9 cellular contexts compared by ENCODE assay signal in the genomic region with DNA sequence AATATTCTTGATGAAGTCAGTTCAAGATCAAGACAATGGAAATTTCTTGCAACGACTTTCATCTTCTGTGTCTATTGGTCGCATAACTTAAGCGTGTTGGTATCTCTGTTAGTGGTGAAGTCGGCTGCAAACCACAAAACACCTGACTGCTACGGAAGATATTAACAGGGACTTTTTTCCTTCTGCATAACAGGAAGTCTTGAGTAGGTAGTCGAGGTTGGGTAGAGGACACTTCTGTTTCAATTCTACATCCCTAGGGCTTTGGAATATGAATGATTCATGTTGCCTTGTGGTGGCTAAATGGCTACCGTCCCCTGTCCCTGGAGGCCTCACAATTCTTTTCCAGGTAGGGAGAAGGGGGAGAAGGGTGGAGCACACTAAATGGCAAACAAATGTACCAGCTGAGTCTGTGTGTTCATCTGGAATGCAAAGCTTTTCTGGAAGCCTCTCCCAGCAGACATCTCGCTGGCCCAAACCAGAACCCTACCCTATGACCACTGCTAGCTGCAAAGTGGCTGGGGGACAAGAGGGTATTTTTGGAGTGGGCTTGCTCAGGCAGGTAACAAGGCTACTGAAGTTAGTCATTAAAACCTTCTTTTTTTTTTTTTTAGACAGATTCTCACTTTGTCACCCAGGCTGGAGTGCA. TPM values are rescaled to one million over a fixed set of nuclear protein-coding genes. Genes with fewer than 3 reads are reported as not detected.
A peak's percentile ranks its signal among the peaks of the same experiment; 100 is the strongest.
DNase-seq lines count a peak whose midpoint lies in the region; ATAC-seq and TF ChIP-seq lines count a peak whose summit lies in the region.
"Had no signal": no experiment of that assay in that cellular context is flagged by ENCODE, and none has a peak within 500 bp of the region (broad histone marks: within the 10 kb centered on the region; RNA-seq: fewer than 3 reads in every experiment).

No MANE protein-coding gene starts in this region.

- TF ChIP-seq CTCF in ovary (IDR thresholded peaks at IDR 0.05) = no peak

- H3K79me1 ChIP-seq in neuronal stem cell (ENCODE audit: low read depth, low read length) = no peaks in the 10 kb centered on the region

- peak; percentile 33 for DNase-seq in activated CD4-positive, alpha-beta T cell treated with anti-CD3 and anti-CD28 coated beads for 1 hour
- DNase-seq in stimulated activated CD4-positive, alpha-beta T cell treated with anti-CD3 and anti-CD28 coated beads, Interleukin-12 subunit alpha, Interleukin-12 subunit beta, amount 100 ng/mL, for 48 hours (ENCODE audit: low read depth in 2 of 3, low spot score in 1 of 3) = peak in 2 of 3 donors; percentile 32 to 38
- DNase-seq in NCI-H524 (lab: John Stamatoyannopoulos, UW) (no peak), GM23248 (no peak), ovary (no peak), neuronal stem cell (ENCODE audit: low spot score) (no peak)

- H2AK5ac ChIP-seq in neuronal stem cell (ENCODE audit: low read depth, low read length) = no peak overlapping the region

- no peaks in the 10 kb centered on the region for H3F3A ChIP-seq in GM23248 (ENCODE audit: insufficient read depth)

- no peaks in the 10 kb centered on the region for H3K9me2 ChIP-seq in GM23248 (ENCODE audit: insufficient read depth)

- H2AFZ ChIP-seq in GM23248 = no peak overlapping the region
- no peak overlapping the region for H2AFZ ChIP-seq in neuronal stem cell (ENCODE audit: low read length)

- no peaks in the 10 kb centered on the region for H4K20me1 ChIP-seq in GM23248 (ENCODE audit: insufficient read depth)

- no peak overlapping the region for H4K91ac ChIP-seq in neuronal stem cell (ENCODE audit: low read depth, low read length, poor library complexity)

- H2BK120ac ChIP-seq in neuronal stem cell (ENCODE audit: low read depth, low read length) = no peak overlapping the region

- H2BK12ac ChIP-seq in neuronal stem cell (ENCODE audit: low read length) = no peak overlapping the region

- H3K14ac ChIP-seq in neuronal stem cell (ENCODE audit: low read length) = no peak overlapping the region

- no peaks in the 10 kb centered on the region for H3K9me3 ChIP-seq in GM23248 (ENCODE audit: low read depth)
- H3K9me3 ChIP-seq in ovary = no peaks in the 10 kb centered on the region
- no peaks in the 10 kb centered on the region for H3K9me3 ChIP-seq in neuronal stem cell (replicated peaks in 1 of 2; ENCODE audit: control insufficient read depth in 2 of 2, insufficient read depth in 1 of 2, low read depth in 1 of 2, low read length in 2 of 2)

- TF ChIP-seq EP300 in ovary (IDR thresholded peaks at IDR 0.05) = no peak

- WGBS in GM23248 (ENCODE audit: low coverage in 1 of 2, low lambda C conversion rate in 2 of 2, missing lambda C conversion rate in 2 of 2), 2 experiments = 43 to 47% methylated on average over 8 of the region's 8 CpGs
- WGBS in ovary, 3 donors = 68 to 86% (median 84%) methylated on average over 8 of the region's 8 CpGs
- WGBS in neuronal stem cell (ENCODE audit: extremely low coverage in 2 of 2, insufficient read length in 2 of 2, insufficient replicate concordance in 1 of 2), 2 donors = no CpG with 5 or more reads among the region's 8 CpGs

- H3K4me1 ChIP-seq in GM23248 (ENCODE audit: insufficient read depth) (no peaks in the 10 kb centered on the region), ovary (ENCODE audit: insufficient read depth) (no peaks in the 10 kb centered on the region), neuronal stem cell (ENCODE audit: control insufficient read depth in 2 of 2, insufficient read depth in 1 of 2, low read depth in 1 of 2, low read length in 2 of 2) (no peaks in the 10 kb centered on the region)

- no peak for TF ChIP-seq POLR2A in ovary (IDR thresholded peaks at IDR 0.05)

- no peak overlapping the region for H3K27ac ChIP-seq in GM23248
- no peak overlapping the region for H3K27ac ChIP-seq in ovary
- no peak overlapping the region for H3K27ac ChIP-seq in neuronal stem cell (replicated peaks; ENCODE audit: low read length)

- H3K79me2 ChIP-seq in GM23248 (ENCODE audit: insufficient read depth) = no peaks in the 10 kb centered on the region

- H4K8ac ChIP-seq in neuronal stem cell (ENCODE audit: low read depth, low read length) = no peak overlapping the region

- H3K4me3 ChIP-seq in GM23248 = no peak overlapping the region
- no peak overlapping the region for H3K4me3 ChIP-seq in ovary
- H3K4me3 ChIP-seq in neuronal stem cell (ENCODE audit: low read length in 2 of 2) = no peak overlapping the region
- H3K4me3 ChIP-seq: lung had no signal

- peak; percentile 85 for ATAC-seq in GM18867 (IDR thresholded peaks at IDR 0.05; ENCODE audit: unreplicated experiment)
- ATAC-seq in HG02885 (IDR thresholded peaks at IDR 0.05; ENCODE audit: poor library complexity, unreplicated experiment) = peak; percentile 88

- no peak overlapping the region for H3K18ac ChIP-seq in neuronal stem cell (ENCODE audit: low read length)

- H3K27me3 ChIP-seq in GM23248 (replicated peaks; ENCODE audit: insufficient read depth) (peaks cover 8% of the 10 kb centered on the region; the same call in 1 of the 2 replicates), ovary (no peaks in the 10 kb centered on the region), neuronal stem cell (ENCODE audit: control insufficient read depth in 3 of 3, insufficient read depth in 3 of 3, low read depth in 1 of 3, low read length in 3 of 3) (peaks cover 0 to 2% (median 0%) of the 10 kb centered on the region in 3 experiments)

- no peak overlapping the region for H3K23ac ChIP-seq in neuronal stem cell (ENCODE audit: low read depth, low read length, poor library complexity)

- no peak overlapping the region for H3K4ac ChIP-seq in neuronal stem cell (ENCODE audit: low read length)

- in situ Hi-C loops in GM23248 (cut with MboI) = no loop called here

- no peak overlapping the region for H2BK15ac ChIP-seq in neuronal stem cell (ENCODE audit: low read length)

- H3K9ac ChIP-seq in GM23248 (no peak overlapping the region), neuronal stem cell (ENCODE audit: low read depth, low read length, poor library complexity) (no peak overlapping the region)

- H3K4me2 ChIP-seq in GM23248 (ENCODE audit: unreplicated experiment) (no peak overlapping the region), neuronal stem cell (ENCODE audit: insufficient read depth, low read length, poor library complexity, severe bottlenecking) (no peak overlapping the region)

- H2BK5ac ChIP-seq in neuronal stem cell (ENCODE audit: low read length) = no peak overlapping the region

- intact Hi-C loops in ovary (cut with DNase I) = no loop called here

- H3K36me3 ChIP-seq in GM23248 (ENCODE audit: low read depth) (no peaks in the 10 kb centered on the region), ovary (no peaks in the 10 kb centered on the region), neuronal stem cell (replicated peaks in 1 of 2; ENCODE audit: control insufficient read depth in 2 of 2, insufficient read depth in 2 of 2, low read length in 2 of 2) (no peaks in the 10 kb centered on the region)

RNA-seq across cellular contexts. Expression of a gene that starts 34.6 kb away (rescaled TPM):
- total RNA-seq in GM23248 (2014; rRNA removed; shearing (Covaris generic)) = not detected in 2 replicates
- not detected in 2 replicates for polyA plus RNA-seq in GM23248 (2016; fragmentation: Nextera tagmentation; extraction: Ambion mirVana)
- total RNA-seq in ovary = not detected
- polyA plus RNA-seq in ovary = not detected
- not detected for polyA plus RNA-seq in neuronal stem cell (2013, experiment 1 of 2)
- not detected for polyA plus RNA-seq in neuronal stem cell (2013, experiment 2 of 2)
- total RNA-seq: lung had no signal
- polyA plus RNA-seq: lung had no signal

Comparison
In these comparisons a context has a peak if more than half of its experiments do, and no peak if none do; other contexts are left out.
1. DNase-seq: peak in activated CD4-positive, alpha-beta T cell treated with anti-CD3 and anti-CD28 coated beads for 1 hour (single experiment) and stimulated activated CD4-positive, alpha-beta T cell treated with anti-CD3 and anti-CD28 coated beads, Interleukin-12 subunit alpha, Interleukin-12 subunit beta, amount 100 ng/mL, for 48 hours (2 of 3); none in NCI-H524 (0 of 2), GM23248 (single experiment), ovary (0 of 5) and neuronal stem cell (single experiment).